1 cellular context compared by ENCODE assay signal in the genomic region with DNA sequence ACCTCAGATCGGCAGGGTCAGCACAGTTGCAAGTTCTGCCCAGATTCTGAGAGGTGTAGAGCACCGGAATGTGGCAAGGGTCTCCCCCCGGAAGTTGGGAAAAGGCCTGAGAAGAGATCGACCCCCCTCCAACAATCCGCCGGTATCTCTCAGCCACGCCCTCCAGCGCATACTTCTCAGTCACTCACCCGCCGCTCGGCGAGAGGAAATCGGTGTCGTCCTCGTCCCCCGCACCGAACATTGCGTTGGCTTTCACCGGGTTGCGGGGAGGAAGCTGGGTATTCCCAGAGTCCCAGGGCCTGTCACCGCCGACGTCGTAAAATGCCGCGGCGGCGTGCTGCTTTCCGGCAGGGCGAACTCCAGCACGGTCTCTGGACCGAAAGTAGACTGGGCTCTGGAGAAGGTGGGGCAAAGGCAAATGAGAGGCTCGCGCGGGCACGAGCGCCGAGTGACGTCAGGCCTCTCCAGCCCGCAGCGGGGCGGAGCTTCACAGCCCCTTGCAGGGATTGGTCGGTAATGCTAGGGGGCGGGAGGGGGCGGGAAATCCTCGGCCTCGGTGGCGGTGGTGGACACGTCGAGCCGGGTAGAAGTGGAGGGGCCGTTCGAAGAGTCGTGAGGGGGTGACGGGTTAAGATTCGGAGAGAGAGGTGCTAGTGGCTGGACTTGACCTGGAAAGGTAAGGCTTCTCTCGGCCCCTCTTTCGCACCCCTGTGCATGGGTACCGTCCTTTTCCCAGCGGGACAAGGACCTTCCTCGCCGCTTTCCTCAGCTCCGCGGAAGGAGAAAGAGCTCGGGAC.
A peak's percentile ranks its signal among the peaks of the same experiment; 100 is the strongest.
TF ChIP-seq lines count a peak whose summit lies in the region.

A gene with protein sequence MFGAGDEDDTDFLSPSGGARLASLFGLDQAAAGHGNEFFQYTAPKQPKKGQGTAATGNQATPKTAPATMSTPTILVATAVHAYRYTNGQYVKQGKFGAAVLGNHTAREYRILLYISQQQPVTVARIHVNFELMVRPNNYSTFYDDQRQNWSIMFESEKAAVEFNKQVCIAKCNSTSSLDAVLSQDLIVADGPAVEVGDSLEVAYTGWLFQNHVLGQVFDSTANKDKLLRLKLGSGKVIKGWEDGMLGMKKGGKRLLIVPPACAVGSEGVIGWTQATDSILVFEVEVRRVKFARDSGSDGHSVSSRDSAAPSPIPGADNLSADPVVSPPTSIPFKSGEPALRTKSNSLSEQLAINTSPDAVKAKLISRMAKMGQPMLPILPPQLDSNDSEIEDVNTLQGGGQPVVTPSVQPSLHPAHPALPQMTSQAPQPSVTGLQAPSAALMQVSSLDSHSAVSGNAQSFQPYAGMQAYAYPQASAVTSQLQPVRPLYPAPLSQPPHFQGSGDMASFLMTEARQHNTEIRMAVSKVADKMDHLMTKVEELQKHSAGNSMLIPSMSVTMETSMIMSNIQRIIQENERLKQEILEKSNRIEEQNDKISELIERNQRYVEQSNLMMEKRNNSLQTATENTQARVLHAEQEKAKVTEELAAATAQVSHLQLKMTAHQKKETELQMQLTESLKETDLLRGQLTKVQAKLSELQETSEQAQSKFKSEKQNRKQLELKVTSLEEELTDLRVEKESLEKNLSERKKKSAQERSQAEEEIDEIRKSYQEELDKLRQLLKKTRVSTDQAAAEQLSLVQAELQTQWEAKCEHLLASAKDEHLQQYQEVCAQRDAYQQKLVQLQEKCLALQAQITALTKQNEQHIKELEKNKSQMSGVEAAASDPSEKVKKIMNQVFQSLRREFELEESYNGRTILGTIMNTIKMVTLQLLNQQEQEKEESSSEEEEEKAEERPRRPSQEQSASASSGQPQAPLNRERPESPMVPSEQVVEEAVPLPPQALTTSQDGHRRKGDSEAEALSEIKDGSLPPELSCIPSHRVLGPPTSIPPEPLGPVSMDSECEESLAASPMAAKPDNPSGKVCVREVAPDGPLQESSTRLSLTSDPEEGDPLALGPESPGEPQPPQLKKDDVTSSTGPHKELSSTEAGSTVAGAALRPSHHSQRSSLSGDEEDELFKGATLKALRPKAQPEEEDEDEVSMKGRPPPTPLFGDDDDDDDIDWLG (minus strand): TSS at position 275 of the 797 bp plus-strand sequence. CDS start 34 bp downstream, at position 241.
A gene (plus strand): TSS at position 542 of the 797 bp plus-strand sequence. CDS start 34,605 bp downstream, outside the sequence.

TF ChIP-seq in WTC11, 78 proteins besides CTCF, POLR2A, EP300 and RAD21 (continued from another document):
- TF ChIP-seq TEAD4 (CRISPR knock-in tag; IDR thresholded peaks at IDR 0.05) (no peak), SP1 (CRISPR knock-in tag; conservative IDR thresholded peaks at IDR 0.05) (peak; percentile 80), NFE2L1 (CRISPR knock-in tag; IDR thresholded peaks at IDR 0.05) (peak; percentile 41; the same call in 1 of the 2 replicates), ETV6 (CRISPR knock-in tag; IDR thresholded peaks at IDR 0.05) (peak; percentile 27), ZNF416 (CRISPR knock-in tag; IDR thresholded peaks at IDR 0.05) (no peak), ZNF219 (CRISPR knock-in tag; IDR thresholded peaks at IDR 0.05; ENCODE audit: borderline replicate concordance) (no peak), CREM (CRISPR knock-in tag; IDR thresholded peaks at IDR 0.05) (peak; percentile 67; the same call in 1 of the 2 replicates)
- TF ChIP-seq, protein P1, sequence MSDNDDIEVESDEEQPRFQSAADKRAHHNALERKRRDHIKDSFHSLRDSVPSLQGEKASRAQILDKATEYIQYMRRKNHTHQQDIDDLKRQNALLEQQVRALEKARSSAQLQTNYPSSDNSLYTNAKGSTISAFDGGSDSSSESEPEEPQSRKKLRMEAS (CRISPR knock-in tag; IDR thresholded peaks at IDR 0.05) = peak; percentile 58; the same call in 1 of the 2 replicates
- TF ChIP-seq, protein P2, sequence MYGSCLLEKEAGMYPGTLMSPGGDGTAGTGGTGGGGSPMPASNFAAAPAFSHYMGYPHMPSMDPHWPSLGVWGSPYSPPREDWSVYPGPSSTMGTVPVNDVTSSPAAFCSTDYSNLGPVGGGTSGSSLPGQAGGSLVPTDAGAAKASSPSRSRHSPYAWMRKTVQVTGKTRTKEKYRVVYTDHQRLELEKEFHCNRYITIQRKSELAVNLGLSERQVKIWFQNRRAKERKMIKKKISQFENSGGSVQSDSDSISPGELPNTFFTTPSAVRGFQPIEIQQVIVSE (CRISPR knock-in tag; IDR thresholded peaks at IDR 0.05; ENCODE audit: borderline replicate concordance) = no peak
- TF ChIP-seq, protein P3, sequence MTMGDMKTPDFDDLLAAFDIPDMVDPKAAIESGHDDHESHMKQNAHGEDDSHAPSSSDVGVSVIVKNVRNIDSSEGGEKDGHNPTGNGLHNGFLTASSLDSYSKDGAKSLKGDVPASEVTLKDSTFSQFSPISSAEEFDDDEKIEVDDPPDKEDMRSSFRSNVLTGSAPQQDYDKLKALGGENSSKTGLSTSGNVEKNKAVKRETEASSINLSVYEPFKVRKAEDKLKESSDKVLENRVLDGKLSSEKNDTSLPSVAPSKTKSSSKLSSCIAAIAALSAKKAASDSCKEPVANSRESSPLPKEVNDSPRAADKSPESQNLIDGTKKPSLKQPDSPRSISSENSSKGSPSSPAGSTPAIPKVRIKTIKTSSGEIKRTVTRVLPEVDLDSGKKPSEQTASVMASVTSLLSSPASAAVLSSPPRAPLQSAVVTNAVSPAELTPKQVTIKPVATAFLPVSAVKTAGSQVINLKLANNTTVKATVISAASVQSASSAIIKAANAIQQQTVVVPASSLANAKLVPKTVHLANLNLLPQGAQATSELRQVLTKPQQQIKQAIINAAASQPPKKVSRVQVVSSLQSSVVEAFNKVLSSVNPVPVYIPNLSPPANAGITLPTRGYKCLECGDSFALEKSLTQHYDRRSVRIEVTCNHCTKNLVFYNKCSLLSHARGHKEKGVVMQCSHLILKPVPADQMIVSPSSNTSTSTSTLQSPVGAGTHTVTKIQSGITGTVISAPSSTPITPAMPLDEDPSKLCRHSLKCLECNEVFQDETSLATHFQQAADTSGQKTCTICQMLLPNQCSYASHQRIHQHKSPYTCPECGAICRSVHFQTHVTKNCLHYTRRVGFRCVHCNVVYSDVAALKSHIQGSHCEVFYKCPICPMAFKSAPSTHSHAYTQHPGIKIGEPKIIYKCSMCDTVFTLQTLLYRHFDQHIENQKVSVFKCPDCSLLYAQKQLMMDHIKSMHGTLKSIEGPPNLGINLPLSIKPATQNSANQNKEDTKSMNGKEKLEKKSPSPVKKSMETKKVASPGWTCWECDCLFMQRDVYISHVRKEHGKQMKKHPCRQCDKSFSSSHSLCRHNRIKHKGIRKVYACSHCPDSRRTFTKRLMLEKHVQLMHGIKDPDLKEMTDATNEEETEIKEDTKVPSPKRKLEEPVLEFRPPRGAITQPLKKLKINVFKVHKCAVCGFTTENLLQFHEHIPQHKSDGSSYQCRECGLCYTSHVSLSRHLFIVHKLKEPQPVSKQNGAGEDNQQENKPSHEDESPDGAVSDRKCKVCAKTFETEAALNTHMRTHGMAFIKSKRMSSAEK (CRISPR knock-in tag; IDR thresholded peaks at IDR 0.05; ENCODE audit: borderline replicate concordance) = no peak
- TF ChIP-seq, protein P4, sequence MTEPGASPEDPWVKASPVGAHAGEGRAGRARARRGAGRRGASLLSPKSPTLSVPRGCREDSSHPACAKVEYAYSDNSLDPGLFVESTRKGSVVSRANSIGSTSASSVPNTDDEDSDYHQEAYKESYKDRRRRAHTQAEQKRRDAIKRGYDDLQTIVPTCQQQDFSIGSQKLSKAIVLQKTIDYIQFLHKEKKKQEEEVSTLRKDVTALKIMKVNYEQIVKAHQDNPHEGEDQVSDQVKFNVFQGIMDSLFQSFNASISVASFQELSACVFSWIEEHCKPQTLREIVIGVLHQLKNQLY (CRISPR knock-in tag; IDR thresholded peaks at IDR 0.05) = no peak
- TF ChIP-seq, protein P5, sequence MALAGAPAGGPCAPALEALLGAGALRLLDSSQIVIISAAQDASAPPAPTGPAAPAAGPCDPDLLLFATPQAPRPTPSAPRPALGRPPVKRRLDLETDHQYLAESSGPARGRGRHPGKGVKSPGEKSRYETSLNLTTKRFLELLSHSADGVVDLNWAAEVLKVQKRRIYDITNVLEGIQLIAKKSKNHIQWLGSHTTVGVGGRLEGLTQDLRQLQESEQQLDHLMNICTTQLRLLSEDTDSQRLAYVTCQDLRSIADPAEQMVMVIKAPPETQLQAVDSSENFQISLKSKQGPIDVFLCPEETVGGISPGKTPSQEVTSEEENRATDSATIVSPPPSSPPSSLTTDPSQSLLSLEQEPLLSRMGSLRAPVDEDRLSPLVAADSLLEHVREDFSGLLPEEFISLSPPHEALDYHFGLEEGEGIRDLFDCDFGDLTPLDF (CRISPR knock-in tag; IDR thresholded peaks at IDR 0.05) = 0 out of 2 replicates have a peak, but pooled peaks have one; percentile 51
- TF ChIP-seq, protein P6, sequence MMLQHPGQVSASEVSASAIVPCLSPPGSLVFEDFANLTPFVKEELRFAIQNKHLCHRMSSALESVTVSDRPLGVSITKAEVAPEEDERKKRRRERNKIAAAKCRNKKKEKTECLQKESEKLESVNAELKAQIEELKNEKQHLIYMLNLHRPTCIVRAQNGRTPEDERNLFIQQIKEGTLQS (CRISPR knock-in tag; conservative IDR thresholded peaks at IDR 0.05) = no peak
